11 cellular contexts compared by ENCODE assay signal in the genomic region with DNA sequence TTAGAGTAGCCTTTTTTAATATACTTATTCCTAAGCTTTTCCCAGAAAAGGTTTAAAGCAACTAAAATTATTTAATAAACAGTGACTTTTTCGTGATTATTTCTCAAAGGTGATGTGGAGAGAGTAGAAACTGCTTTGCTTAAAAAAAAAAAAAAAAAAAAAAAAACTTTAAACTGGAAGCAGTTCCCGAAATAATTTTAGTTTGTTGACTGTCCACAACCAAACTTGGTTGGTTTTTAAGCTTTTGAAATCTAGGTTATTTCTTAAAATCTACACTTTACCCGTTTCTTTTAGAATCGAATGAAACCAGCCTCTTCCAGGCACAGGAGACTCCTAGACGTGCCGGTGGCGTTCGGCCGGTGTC. TPM values are rescaled to one million over a fixed set of nuclear protein-coding genes. Genes with fewer than 3 reads are reported as not detected.
DNase-seq lines count a peak whose midpoint lies in the region; ATAC-seq, FAIRE-seq and TF ChIP-seq lines count a peak whose summit lies in the region.
"Had no signal": no experiment of that assay in that cellular context is flagged by ENCODE, and none has a peak within 500 bp of the region (broad histone marks: within the 10 kb centered on the region; RNA-seq: fewer than 3 reads in every experiment).

No MANE protein-coding gene starts in this region.

- no peak overlapping the region for H3K4ac ChIP-seq in H9 (ENCODE audit: low read depth, low read length)

- no peak overlapping the region for H3K14ac ChIP-seq in H9 (ENCODE audit: insufficient read depth, low read length)

- no peaks in the 10 kb centered on the region for H3K23me2 ChIP-seq in H9 (ENCODE audit: insufficient read length, low read depth, low read length, poor library complexity, severe bottlenecking)

- no peak overlapping the region for H2BK5ac ChIP-seq in H9 (ENCODE audit: insufficient read length, low read length)

- H3K4me3 Mint-ChIP-seq in H9 (peak overlapping the region; percentile 36 to 79), astrocyte (ENCODE audit: unreplicated experiment) (peak overlapping the region; percentile 81)

- no peaks in the 10 kb centered on the region for H3K9me3 ChIP-seq in H9 (ENCODE audit: control insufficient read depth, low read depth, low read length)
- no peaks in the 10 kb centered on the region for H3K9me3 ChIP-seq in astrocyte (ENCODE audit: insufficient read depth, low read depth, low read length)
- H3K9me3 ChIP-seq in small intestine (ENCODE audit: control insufficient read depth, low read depth), result no peaks in the 10 kb centered on the region
- no peaks in the 10 kb centered on the region for H3K9me3 ChIP-seq in prostate gland

- H3K27me3 Mint-ChIP-seq in H9 (ENCODE audit: low read depth) (peaks cover 91% of the 10 kb centered on the region), astrocyte (ENCODE audit: low read depth, unreplicated experiment) (peaks cover 44% of the 10 kb centered on the region)

- H2AFZ ChIP-seq in H9 (ENCODE audit: low read length) (no peak overlapping the region), astrocyte (ENCODE audit: low read depth, low read length) (no peak overlapping the region)

- H3K79me1 ChIP-seq in H9 (ENCODE audit: insufficient read depth, low read depth, low read length, poor library complexity, severe bottlenecking), result no peaks in the 10 kb centered on the region

- H4K20me1 ChIP-seq in H9 (ENCODE audit: control insufficient read depth, insufficient read depth, insufficient read length) (no peaks in the 10 kb centered on the region), astrocyte (ENCODE audit: insufficient read depth, low read length) (peaks cover 6% of the 10 kb centered on the region)

- no CpG with 5 or more reads among the region's 9 CpGs for WGBS in H9 (ENCODE audit: extremely low coverage, insufficient read length, low lambda C conversion rate)
- 24 to 49% (median 35%) methylated on average over 9 of the region's 9 CpGs for WGBS in small intestine, 3 donors
- WGBS in prostate gland, result 44% methylated on average over 9 of the region's 9 CpGs

- H3K4me2 ChIP-seq in H9 (ENCODE audit: insufficient read depth, insufficient read length, low read length) (peak overlapping the region; percentile 54), astrocyte (ENCODE audit: low read length) (peak overlapping the region; percentile 27)

- ATAC-seq in HG03439 (IDR thresholded peaks at IDR 0.05; ENCODE audit: unreplicated experiment), result no peak

- H3K4me1 ChIP-seq in H9 (ENCODE audit: insufficient read depth, low read length), result peaks cover 6% of the 10 kb centered on the region; the same call in 1 of the 2 replicates
- H3K4me1 ChIP-seq in astrocyte (ENCODE audit: insufficient read depth, low read length), result no peaks in the 10 kb centered on the region
- no peaks in the 10 kb centered on the region for H3K4me1 ChIP-seq in small intestine (ENCODE audit: control insufficient read depth in 2 of 2, insufficient read depth in 1 of 2, low read depth in 1 of 2, low read length in 1 of 2)
- no peaks in the 10 kb centered on the region for H3K4me1 ChIP-seq in prostate gland (replicated peaks)

- H3K56ac ChIP-seq in H9 (ENCODE audit: insufficient read length, low read depth, low read length), result no peak overlapping the region

- H3K36me3 ChIP-seq in astrocyte (ENCODE audit: insufficient read depth, low read length) (no peaks in the 10 kb centered on the region), kidney epithelial cell (ENCODE audit: control insufficient read depth, insufficient read depth, low read length) (peaks cover 2% of the 10 kb centered on the region), small intestine (ENCODE audit: control insufficient read depth in 2 of 2, insufficient read depth in 2 of 2, low read length in 2 of 2) (no peaks in the 10 kb centered on the region), prostate gland (no peaks in the 10 kb centered on the region)

- no peak overlapping the region for H2BK12ac ChIP-seq in H9 (ENCODE audit: insufficient read length, low read depth, low read length)

- FAIRE-seq in astrocyte (lab: Jason Lieb, UNC) (no peak), small intestine (lab: Jason Lieb, UNC) (no peak)

- no peak for TF ChIP-seq CTCF in H9 (conservative IDR thresholded peaks at IDR 0.05)
- no peak for TF ChIP-seq CTCF in astrocyte (IDR thresholded peaks at IDR 0.05; ENCODE audit: insufficient read depth, low read depth, low read length)
- TF ChIP-seq CTCF in kidney epithelial cell (IDR thresholded peaks at IDR 0.05; ENCODE audit: insufficient read depth, low read length, poor library complexity, severe bottlenecking), result no peak
- TF ChIP-seq CTCF in prostate gland (IDR thresholded peaks at IDR 0.05), result no peak

- no peak overlapping the region for H2BK15ac ChIP-seq in H9 (ENCODE audit: low read depth, low read length)

- no peak overlapping the region for H3K18ac ChIP-seq in H9 (ENCODE audit: insufficient read length, low read depth, low read length)

- no peak overlapping the region for H2BK120ac ChIP-seq in H9 (ENCODE audit: low read depth, low read length, poor library complexity, severe bottlenecking)

- no peak overlapping the region for H3T11ph ChIP-seq in H9 (ENCODE audit: low read length)

- H2AK5ac ChIP-seq in H9 (ENCODE audit: insufficient read length, low read length), result no peak overlapping the region

- H3K27ac Mint-ChIP-seq in H9 (no peak overlapping the region), astrocyte (ENCODE audit: unreplicated experiment) (no peak overlapping the region)

- no peak overlapping the region for H3K23ac ChIP-seq in H9 (ENCODE audit: insufficient read length, low read depth, low read length)

- no peak overlapping the region for H3K27ac ChIP-seq in H9 (ENCODE audit: insufficient read length, low read depth, low read length)
- H3K27ac ChIP-seq in astrocyte (ENCODE audit: low read depth, low read length), result no peak overlapping the region
- peak overlapping the region; percentile 51 to 80 for H3K27ac ChIP-seq in small intestine (ENCODE audit: low read depth in 1 of 2, low read length in 1 of 2)
- H3K27ac ChIP-seq in prostate gland, result no peak overlapping the region

- H3K9ac ChIP-seq in H9 (ENCODE audit: extremely low read depth, insufficient read length, low read length) (no peak overlapping the region), astrocyte (ENCODE audit: low read length) (no peak overlapping the region)

- H3K79me2 ChIP-seq in H9 (ENCODE audit: insufficient read depth, low read length), result no peaks in the 10 kb centered on the region
- no peaks in the 10 kb centered on the region for H3K79me2 ChIP-seq in astrocyte (ENCODE audit: insufficient read depth, low read length)

- TF ChIP-seq POLR2A in prostate gland (IDR thresholded peaks at IDR 0.05), result no peak

- no peak overlapping the region for H4K5ac ChIP-seq in H9 (ENCODE audit: insufficient read length, low read depth, low read length)

- H3K4me1 Mint-ChIP-seq in H9 (peaks cover 19 to 24% of the 10 kb centered on the region in 2 experiments), astrocyte (ENCODE audit: low read depth, unreplicated experiment) (peaks cover 1% of the 10 kb centered on the region)

- DNase-seq in H9 (no peak), astrocyte (ENCODE audit: low read depth) (no peak), kidney epithelial cell (ENCODE audit: low read depth) (no peak), small intestine (no peak), inferior parietal cortex (ENCODE audit: extremely low spot score) (no peak), superior temporal gyrus (ENCODE audit: extremely low spot score) (no peak), prostate gland (ENCODE audit: low spot score) (no peak)
- DNase-seq: Calu3; effector memory CD4-positive, alpha-beta T cell; NCI-H1436 had no signal

- H3K4me3 ChIP-seq in astrocyte (ENCODE audit: insufficient read depth, low read depth, low read length), result no peak overlapping the region
- H3K4me3 ChIP-seq in kidney epithelial cell (ENCODE audit: low read depth, low read length), result peak overlapping the region; percentile 30
- H3K4me3 ChIP-seq in small intestine (ENCODE audit: low read depth in 1 of 2, low read length in 2 of 2), result no peak overlapping the region
- H3K4me3 ChIP-seq in prostate gland, result no peak overlapping the region

- H3K27me3 ChIP-seq in H9 (ENCODE audit: insufficient read depth, low read length) (peaks cover 8% of the 10 kb centered on the region; the same call in 1 of the 2 replicates), astrocyte (ENCODE audit: insufficient read depth, low read length) (peaks cover 68% of the 10 kb centered on the region), kidney epithelial cell (ENCODE audit: control insufficient read depth, insufficient read depth, low read length) (no peaks in the 10 kb centered on the region), small intestine (ENCODE audit: control insufficient read depth in 2 of 2, insufficient read depth in 2 of 2, low read length in 2 of 2) (peaks cover 0 to 4% of the 10 kb centered on the region in 2 donors), prostate gland (replicated peaks; ENCODE audit: insufficient read depth) (no peaks in the 10 kb centered on the region)

- no peaks in the 10 kb centered on the region for H3K9me3 Mint-ChIP-seq in H9
- no peaks in the 10 kb centered on the region for H3K9me3 Mint-ChIP-seq in astrocyte (ENCODE audit: unreplicated experiment)

- no peaks in the 10 kb centered on the region for H3K36me3 Mint-ChIP-seq in H9 (ENCODE audit: insufficient read depth in 1 of 3, low read depth in 3 of 3)
- H3K36me3 Mint-ChIP-seq in astrocyte (ENCODE audit: low read depth, unreplicated experiment), result no peaks in the 10 kb centered on the region

- no peak overlapping the region for H2BK20ac ChIP-seq in H9 (ENCODE audit: low read depth, low read length, poor library complexity, severe bottlenecking)

- H4K8ac ChIP-seq in H9 (replicated peaks; ENCODE audit: insufficient read length, low read depth, low read length), result no peak overlapping the region

- intact Hi-C loops in prostate gland (cut with DNase I), result no loop called here

- H4K91ac ChIP-seq in H9 (ENCODE audit: insufficient read length, low read depth, low read length), result no peak overlapping the region

RNA-seq across cellular contexts. Expression of a gene that starts 7.2 kb away (rescaled TPM):
- total RNA-seq in H9 (2021), result 1.9 and 3.2 TPM in 2 replicates
- total RNA-seq in astrocyte, result 10.1 and 17.3 TPM in 2 replicates
- 22.0 and 35.6 TPM in 2 replicates for total RNA-seq in kidney epithelial cell
- 10 to 100 TPM in 2 of 3 donors, 1 to 10 TPM in 1; 7.6 to 15.8 (median 13.0) TPM for polyA plus RNA-seq in small intestine
- 10 to 100 TPM; 16.1 to 25.6 TPM for total RNA-seq in prostate gland

Comparison
In these comparisons a context has a peak if more than half of its experiments do, and no peak if none do; other contexts are left out.
1. H3K27ac ChIP-seq: peak in small intestine (2 of 2); none in H9 (single experiment), astrocyte (single experiment) and prostate gland (0 of 2).